Comparison of ENCODE assay signal across 9 cellular contexts in the genomic region with DNA sequence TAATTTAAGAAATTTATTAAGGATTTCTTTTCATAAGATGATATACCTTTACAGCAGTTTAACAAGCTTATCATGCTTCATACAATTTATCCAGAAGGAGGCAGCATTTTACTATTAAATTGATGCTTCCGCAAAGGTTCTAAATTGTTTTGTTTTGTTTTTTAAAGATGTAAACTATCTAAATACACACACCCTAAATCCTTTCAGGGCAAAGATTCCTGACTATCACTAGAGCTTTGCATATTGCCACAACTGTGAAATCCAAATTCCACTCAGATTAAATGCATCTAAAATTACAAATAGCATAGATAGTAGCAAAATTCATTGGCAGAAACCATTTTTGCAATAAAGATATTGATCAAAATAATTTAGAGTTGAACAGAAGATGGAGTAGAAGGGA. TPM values are rescaled to one million over a fixed set of nuclear protein-coding genes. Genes with fewer than 3 reads are reported as not detected.
DNase-seq lines count a peak whose midpoint lies in the region; ATAC-seq, FAIRE-seq and TF ChIP-seq lines count a peak whose summit lies in the region.
"Had no signal": no experiment of that assay in that cellular context is flagged by ENCODE, and none has a peak within 500 bp of the region (broad histone marks: within the 10 kb centered on the region; RNA-seq: fewer than 3 reads in every experiment).

No MANE protein-coding gene starts in this region.

- no peak for TF ChIP-seq POLR2A in GM18505 (IDR thresholded peaks at IDR 0.05; ENCODE audit: borderline replicate concordance, extremely low read depth, insufficient read depth, insufficient read length)

- ATAC-seq in GM18505 (IDR thresholded peaks at IDR 0.05; ENCODE audit: unreplicated experiment) (no peak), HG03095 (IDR thresholded peaks at IDR 0.05; ENCODE audit: unreplicated experiment) (no peak), GM19035 (IDR thresholded peaks at IDR 0.05; ENCODE audit: unreplicated experiment) (no peak)

- TF ChIP-seq CTCF in AG09319 (IDR thresholded peaks at IDR 0.05; ENCODE audit: low read depth, low read length): peak; percentile 50
- peak; percentile 17; the same call in 1 of the 2 replicates for TF ChIP-seq CTCF in WI38 (IDR thresholded peaks at IDR 0.05; ENCODE audit: low read depth, low read length)

- no peak overlapping the region for H3K4me3 ChIP-seq in WI38 (ENCODE audit: low read depth, low read length)

- DNase-seq in AG09319 (ENCODE audit: extremely low read depth, low read depth) (peak; percentile 52), HT-29 (ENCODE audit: low spot score) (peak; percentile 28), kidney tubule cell (ENCODE audit: low spot score) (peak; percentile 34), GM19239 (ENCODE audit: insufficient read length, low spot score) (no peak)
- DNase-seq: activated naive CD8-positive, alpha-beta T cell treated with anti-CD3 and anti-CD28 coated beads, Interleukin-2, amount 10 ng/mL, durations not matched to agents 7 days and 5 days had no signal

- FAIRE-seq in GM19239 (lab: Jason Lieb, UNC): no peak

RNA-seq across cellular contexts. Expression of gene CCNL1, which starts 44.5 kb away (rescaled TPM):
- total RNA-seq in HT-29 (2014; rRNA removed; shearing (Covaris generic)): 302 and 313 TPM in 2 replicates
